Comparison of ENCODE assay signal across 2 cellular contexts in genomic region chr12:72578327-72578726, GRCh38.
TF ChIP-seq lines count a peak whose summit lies in the region.

No MANE protein-coding gene starts in this region.

TF ChIP-seq in IMR-90, 13 proteins besides CTCF, POLR2A, EP300 and RAD21:
- TF ChIP-seq SMC3 (IDR thresholded peaks at IDR 0.05; ENCODE audit: low read depth, low read length), result no peak
- TF ChIP-seq CEBPB (IDR thresholded peaks at IDR 0.05; ENCODE audit: low read depth, low read length), result peak; percentile 30; the same call in 1 of the 2 replicates
- TF ChIP-seq MAFK (IDR thresholded peaks at IDR 0.05; ENCODE audit: low read depth, low read length), result no peak
- TF ChIP-seq FOS (IDR thresholded peaks at IDR 0.05; ENCODE audit: low read depth, low read length), result no peak
- TF ChIP-seq NFE2L2 (IDR thresholded peaks at IDR 0.05; ENCODE audit: low read depth, low read length), result no peak
- no peak for TF ChIP-seq RFX5 (IDR thresholded peaks at IDR 0.05; ENCODE audit: low read depth, low read length)
- TF ChIP-seq ELK1 (IDR thresholded peaks at IDR 0.05; ENCODE audit: borderline replicate concordance, low read depth, low read length), result no peak
- no peak for TF ChIP-seq USF2 (IDR thresholded peaks at IDR 0.05; ENCODE audit: low read depth, low read length)

TF ChIP-seq in K562, 482 proteins besides CTCF, POLR2A, EP300 and RAD21:
- TF ChIP-seq ADNP (tag; IDR thresholded peaks at IDR 0.05) (0 out of 2 replicates have a peak, but pooled peaks have one; percentile 18), ZNF766 (CRISPR knock-in tag; conservative IDR thresholded peaks at IDR 0.05) (no peak), IRF1 (CRISPR knock-in tag; IDR thresholded peaks at IDR 0.05; ENCODE audit: borderline replicate concordance) (no peak), BCOR (IDR thresholded peaks at IDR 0.05) (no peak), HCFC1 (IDR thresholded peaks at IDR 0.05; ENCODE audit: low read depth, low read length) (no peak), ZNF740 (CRISPR knock-in tag; IDR thresholded peaks at IDR 0.05) (no peak), ZNF740 (tag; IDR thresholded peaks at IDR 0.05) (no peak), POU5F1 (IDR thresholded peaks at IDR 0.05; ENCODE audit: borderline replicate concordance, low read depth, low read length, partially characterized antibody) (no peak), CBFA2T2 (conservative IDR thresholded peaks at IDR 0.05) (peak; percentile 36; the same call in 1 of the 2 replicates), ZNF551 (CRISPR knock-in tag; IDR thresholded peaks at IDR 0.05) (no peak), CBFA2T3 (IDR thresholded peaks at IDR 0.05) (peak; percentile 69), TCF3 (CRISPR knock-in tag; IDR thresholded peaks at IDR 0.05) (peak; percentile 54), MAFF (IDR thresholded peaks at IDR 0.05; ENCODE audit: low read length) (no peak), NFRKB (IDR thresholded peaks at IDR 0.05; ENCODE audit: low read depth) (no peak), BRF2 (IDR thresholded peaks at IDR 0.05; ENCODE audit: borderline replicate concordance, insufficient read depth, insufficient read length) (no peak), ATF4 (CRISPR knock-in tag; IDR thresholded peaks at IDR 0.05) (no peak), RBM39 (optimal IDR thresholded peaks at IDR 0.05; ENCODE audit: low read depth, low read length) (no peak), TRIM24 (IDR thresholded peaks at IDR 0.05) (peak in 1 of 2 experiments; percentile 23; a peak in 1 of 4 replicates), CEBPB (tag; IDR thresholded peaks at IDR 0.05) (peak; percentile 92), AFF1 (IDR thresholded peaks at IDR 0.05; ENCODE audit: low read depth in 1 of 2, partially characterized antibody in 2 of 2) (no peak), ESRRA (IDR thresholded peaks at IDR 0.05; ENCODE audit: borderline replicate concordance, low read depth) (no peak), ELF1 (tag; IDR thresholded peaks at IDR 0.05) (no peak), NCOR1 (IDR thresholded peaks at IDR 0.05) (peak; percentile 11; the same call in 1 of the 2 replicates), CEBPG (CRISPR knock-in tag; IDR thresholded peaks at IDR 0.05) (no peak), CEBPG (tag; conservative IDR thresholded peaks at IDR 0.05 in 1 of 2, IDR thresholded peaks at IDR 0.05 in 1 of 2) (peak in 1 of 2 experiments; percentile 59; a peak in 2 of 4 replicates), ZNF253 (CRISPR knock-in tag; conservative IDR thresholded peaks at IDR 0.05) (no peak), NCOA2 (IDR thresholded peaks at IDR 0.05; ENCODE audit: partially characterized antibody in 2 of 2) (peak in 1 of 2 experiments; percentile 20), NELFE (IDR thresholded peaks at IDR 0.05; ENCODE audit: insufficient read depth, insufficient read length) (no peak), NFE2 (IDR thresholded peaks at IDR 0.05; ENCODE audit: low read depth) (peak; percentile 18; the same call in 1 of the 2 replicates)
